1 cellular context compared by ENCODE assay signal in genomic region chr2:216565946-216566345, GRCh38.
A peak's percentile ranks its signal among the peaks of the same experiment; 100 is the strongest.
TF ChIP-seq lines count a peak whose summit lies in the region.

No MANE protein-coding gene starts in this region.

TF ChIP-seq in HepG2, 621 proteins besides CTCF, POLR2A, EP300 and RAD21 (continued from another document and continues in another):
- TF ChIP-seq UBTF (CRISPR knock-in tag; IDR thresholded peaks at IDR 0.05) (no peak), ZNF256 (CRISPR knock-in tag; conservative IDR thresholded peaks at IDR 0.05) (no peak), HMGXB3 (CRISPR knock-in tag; IDR thresholded peaks at IDR 0.05; ENCODE audit: borderline replicate concordance) (no peak), PAX8 (CRISPR knock-in tag; IDR thresholded peaks at IDR 0.05; ENCODE audit: borderline replicate concordance) (no peak), TCF7L2 (IDR thresholded peaks at IDR 0.05; ENCODE audit: low read depth, low read length) (no peak), ZNF367 (CRISPR knock-in tag; IDR thresholded peaks at IDR 0.05; ENCODE audit: borderline replicate concordance) (no peak), SOX6 (IDR thresholded peaks at IDR 0.05) (no peak), SOX6 (CRISPR knock-in tag; IDR thresholded peaks at IDR 0.05) (no peak), ZBTB7B (CRISPR knock-in tag; IDR thresholded peaks at IDR 0.05) (no peak), PTBP1 (IDR thresholded peaks at IDR 0.05; ENCODE audit: low read depth, low read length, poor library complexity, severe bottlenecking) (no peak), SNAI1 (CRISPR knock-in tag; IDR thresholded peaks at IDR 0.05; ENCODE audit: borderline replicate concordance) (no peak), ZNF792 (CRISPR knock-in tag; IDR thresholded peaks at IDR 0.05) (no peak), MEF2D (CRISPR knock-in tag; IDR thresholded peaks at IDR 0.05) (no peak), FOXA3 (CRISPR knock-in tag; IDR thresholded peaks at IDR 0.05) (peak; percentile 37; the same call in 1 of the 2 replicates), SIX4 (CRISPR knock-in tag; IDR thresholded peaks at IDR 0.05) (no peak), TRIM24 (CRISPR knock-in tag; IDR thresholded peaks at IDR 0.05) (no peak), ZBTB21 (CRISPR knock-in tag; IDR thresholded peaks at IDR 0.05) (no peak), ZNF747 (CRISPR knock-in tag; IDR thresholded peaks at IDR 0.05; ENCODE audit: borderline replicate concordance) (no peak), ZNF737 (CRISPR knock-in tag; IDR thresholded peaks at IDR 0.05; ENCODE audit: borderline replicate concordance) (no peak), NPAS2 (CRISPR knock-in tag; IDR thresholded peaks at IDR 0.05; ENCODE audit: borderline replicate concordance) (no peak), PITX1 (CRISPR knock-in tag; IDR thresholded peaks at IDR 0.05) (peak; percentile 61; the same call in 1 of the 2 replicates), ZNF143 (CRISPR knock-in tag; IDR thresholded peaks at IDR 0.05) (no peak), TBX2 (CRISPR knock-in tag; IDR thresholded peaks at IDR 0.05; ENCODE audit: borderline replicate concordance) (peak; percentile 25; the same call in 1 of the 2 replicates), ESRRA (CRISPR knock-in tag; IDR thresholded peaks at IDR 0.05; ENCODE audit: low read depth) (no peak), ZNF550 (CRISPR knock-in tag; IDR thresholded peaks at IDR 0.05; ENCODE audit: borderline replicate concordance) (no peak), NCOR1 (IDR thresholded peaks at IDR 0.05; ENCODE audit: borderline replicate concordance, low read length) (no peak), ZNF414 (CRISPR knock-in tag; IDR thresholded peaks at IDR 0.05) (no peak), ZBTB38 (CRISPR knock-in tag; IDR thresholded peaks at IDR 0.05) (no peak), ZNF713 (CRISPR knock-in tag; IDR thresholded peaks at IDR 0.05) (no peak), DDIT3 (CRISPR knock-in tag; IDR thresholded peaks at IDR 0.05) (no peak), TP53 (CRISPR knock-in tag; conservative IDR thresholded peaks at IDR 0.05) (no peak), FOXA1 (IDR thresholded peaks at IDR 0.05) (no peak), FOXA1 (CRISPR knock-in tag; IDR thresholded peaks at IDR 0.05) (peak; percentile 65), POGK (CRISPR knock-in tag; conservative IDR thresholded peaks at IDR 0.05) (no peak), RERE (CRISPR knock-in tag; IDR thresholded peaks at IDR 0.05; ENCODE audit: low read depth) (no peak), ZBTB3 (CRISPR knock-in tag; IDR thresholded peaks at IDR 0.05; ENCODE audit: borderline replicate concordance, low read depth) (peak; percentile 47; the same call in 1 of the 2 replicates), SATB2 (CRISPR knock-in tag; IDR thresholded peaks at IDR 0.05) (0 out of 2 replicates have a peak, but pooled peaks have one; percentile 50), RORA (CRISPR knock-in tag; IDR thresholded peaks at IDR 0.05) (no peak), ZMYM3 (CRISPR knock-in tag; IDR thresholded peaks at IDR 0.05) (no peak), TRIM22 (IDR thresholded peaks at IDR 0.05) (no peak), ZNF775 (CRISPR knock-in tag; IDR thresholded peaks at IDR 0.05; ENCODE audit: borderline replicate concordance) (no peak), NFYB (CRISPR knock-in tag; IDR thresholded peaks at IDR 0.05) (no peak), ZNF383 (CRISPR knock-in tag; IDR thresholded peaks at IDR 0.05; ENCODE audit: borderline replicate concordance) (no peak), ZMAT5 (CRISPR knock-in tag; IDR thresholded peaks at IDR 0.05; ENCODE audit: borderline replicate concordance, low read depth) (no peak), ZMYM4 (CRISPR knock-in tag; IDR thresholded peaks at IDR 0.05) (no peak), ATRX (CRISPR knock-in tag; IDR thresholded peaks at IDR 0.05; ENCODE audit: borderline replicate concordance) (no peak), ZNF382 (CRISPR knock-in tag; IDR thresholded peaks at IDR 0.05; ENCODE audit: borderline replicate concordance) (no peak), ATF6 (CRISPR knock-in tag; conservative IDR thresholded peaks at IDR 0.05) (no peak)
